In genomic region chr22:50341977-50342650, GRCh38 we compare ENCODE assay signal across 8 cellular contexts. TPM values are rescaled to one million over a fixed set of nuclear protein-coding genes. Genes with fewer than 3 reads are reported as not detected.
A peak's percentile ranks its signal among the peaks of the same experiment; 100 is the strongest.
DNase-seq lines count a peak whose midpoint lies in the region; ATAC-seq and TF ChIP-seq lines count a peak whose summit lies in the region.

No MANE protein-coding gene starts in this region.

- in situ Hi-C loops in GM13977 (cut with MboI; ENCODE audit: low pct_unique_long_range_greater_than_20kb, low sequenced_read_pairs, unreplicated experiment) = no loop called here

- ATAC-seq in HG03439 (IDR thresholded peaks at IDR 0.05; ENCODE audit: unreplicated experiment) = peak; percentile 80

- peak; percentile 82 for DNase-seq in GM13977 (ENCODE audit: low spot score)
- peak; percentile 91 for DNase-seq in NCI-H82 (lab: John Stamatoyannopoulos, UW)
- DNase-seq in activated CD8-positive, alpha-beta memory T cell treated with anti-CD3 and anti-CD28 coated beads for 1 hour (ENCODE audit: extremely low read depth in 1 of 2, low read depth in 1 of 2) = peak; percentile 68 to 85
- DNase-seq in effector CD8-positive, alpha-beta T cell (lab: John Stamatoyannopoulos, UW) = peak; percentile 80
- peak; percentile 84 to 90 for DNase-seq in lung microvascular endothelial cell (ENCODE audit: low read depth in 2 of 2)
- peak; percentile 63 to 79 (median 67) for DNase-seq in stimulated activated CD4-positive, alpha-beta T cell treated with anti-CD3 and anti-CD28 coated beads, TNF-alpha, amount 100 ng/mL, for 1 hour (ENCODE audit: low read depth in 3 of 3, low spot score in 1 of 3)
- DNase-seq in GM19240 (ENCODE audit: insufficient read length, low spot score) = no peak

- TF ChIP-seq CTCF in GM13977 (IDR thresholded peaks at IDR 0.05; ENCODE audit: extremely low read depth, insufficient read depth, missing control alignments) = peak; percentile 98

RNA-seq across cellular contexts. Expression of gene PPP6R2, which starts 1.0 kb away (rescaled TPM):
- 32.9 and 37.7 TPM in 2 replicates for total RNA-seq in lung microvascular endothelial cell

RNA-seq across cellular contexts. Expression of gene DENND6B, which starts 15.3 kb away (rescaled TPM):
- 0.65 and 1.8 TPM in 2 replicates for total RNA-seq in lung microvascular endothelial cell

RNA-seq across cellular contexts. Expression of gene PLXNB2, which starts 34.7 kb away (rescaled TPM):
- total RNA-seq in lung microvascular endothelial cell = 47.3 and 55.2 TPM in 2 replicates
